ENCODE assay signal across 11 cellular contexts in genomic region chr17:75364078-75364477, GRCh38. TPM values are rescaled to one million over a fixed set of nuclear protein-coding genes. Genes with fewer than 3 reads are reported as not detected.
DNase-seq lines count a peak whose midpoint lies in the region; ATAC-seq, FAIRE-seq and TF ChIP-seq lines count a peak whose summit lies in the region.
"Had no signal": no experiment of that assay in that cellular context is flagged by ENCODE, and none has a peak within 500 bp of the region (broad histone marks: within the 10 kb centered on the region; RNA-seq: fewer than 3 reads in every experiment).

No MANE protein-coding gene starts in this region.

- H3K4me1 ChIP-seq in astrocyte (ENCODE audit: insufficient read depth, low read length) (peaks cover 35% of the 10 kb centered on the region), mucosa of descending colon (ENCODE audit: low read depth) (peaks cover 42% of the 10 kb centered on the region), ascending aorta (peaks cover 5 to 49% of the 10 kb centered on the region in 2 donors)

- no peaks in the 10 kb centered on the region for H3K9me3 Mint-ChIP-seq in astrocyte (ENCODE audit: unreplicated experiment)

- intact Hi-C loops in mucosa of descending colon (cut with DNase I, micrococcal nuclease) (no loop called here), ascending aorta (cut with DNase I) (loop anchor here (5.0 kb wide), 1 partner anchor 33 kb away; no protein-coding TSS in a partner anchor)

- ATAC-seq in mucosa of descending colon = peak; percentile 65
- ATAC-seq in GM18511 (IDR thresholded peaks at IDR 0.05; ENCODE audit: unreplicated experiment) = no peak

- no peak overlapping the region for H3K9ac ChIP-seq in astrocyte (ENCODE audit: low read length)

- H3K4me3 ChIP-seq in BJ (ENCODE audit: low read depth, low read length) = no peak overlapping the region
- H3K4me3 ChIP-seq in astrocyte (ENCODE audit: insufficient read depth, low read depth, low read length) = peak overlapping the region; percentile 1
- H3K4me3 ChIP-seq in mucosa of descending colon = no peak overlapping the region
- H3K4me3 ChIP-seq in ascending aorta = no peak overlapping the region

- no peaks in the 10 kb centered on the region for H3K27me3 ChIP-seq in BJ (ENCODE audit: control insufficient read depth, insufficient read depth, low read length)
- no peaks in the 10 kb centered on the region for H3K27me3 ChIP-seq in astrocyte (ENCODE audit: insufficient read depth, low read length)
- no peaks in the 10 kb centered on the region for H3K27me3 ChIP-seq in ascending aorta

- FAIRE-seq in astrocyte (lab: Jason Lieb, UNC) = no peak

- peak overlapping the region; percentile 15 for H3K27ac ChIP-seq in astrocyte (ENCODE audit: low read depth, low read length)
- no peak overlapping the region for H3K27ac ChIP-seq in ascending aorta

- H3K79me2 ChIP-seq in astrocyte (ENCODE audit: insufficient read depth, low read length) = peaks cover 97% of the 10 kb centered on the region

- H2AFZ ChIP-seq in astrocyte (ENCODE audit: low read depth, low read length) = no peak overlapping the region

- POLR2A ChIA-PET in BJ (lab: Charles Lee) = no interaction called here

- TF ChIP-seq CTCF in BJ (IDR thresholded peaks at IDR 0.05; ENCODE audit: insufficient read depth, low read depth, low read length) (no peak), astrocyte (IDR thresholded peaks at IDR 0.05; ENCODE audit: insufficient read depth, low read depth, low read length) (no peak), mucosa of descending colon (IDR thresholded peaks at IDR 0.05) (no peak), ascending aorta (IDR thresholded peaks at IDR 0.05) (no peak)

- no peaks in the 10 kb centered on the region for H3K9me3 ChIP-seq in astrocyte (ENCODE audit: insufficient read depth, low read depth, low read length)
- no peaks in the 10 kb centered on the region for H3K9me3 ChIP-seq in mucosa of descending colon
- no peaks in the 10 kb centered on the region for H3K9me3 ChIP-seq in ascending aorta

- H3K4me3 Mint-ChIP-seq in astrocyte (ENCODE audit: unreplicated experiment) = no peak overlapping the region

- DNase-seq in BJ (ENCODE audit: low read depth) (peak; percentile 46), HS-5 (ENCODE audit: low read depth) (peak; percentile 37), astrocyte (ENCODE audit: low read depth) (peak; percentile 91), mucosa of descending colon (no peak), NCI-H2081 (lab: John Stamatoyannopoulos, UW) (no peak), ascending aorta (ENCODE audit: low spot score in 2 of 2) (no peak), NCI-H1417 treated with DMSO at 0.1 percent for 48 hours (lab: John Stamatoyannopoulos, UW) (no peak)
- DNase-seq: activated CD4-positive, alpha-beta T cell treated with anti-CD3 and anti-CD28 coated beads for 1 hour; cerebellar nuclear complex; DMS79 had no signal

- peaks cover 76% of the 10 kb centered on the region for H3K4me1 Mint-ChIP-seq in astrocyte (ENCODE audit: low read depth, unreplicated experiment)

- peak overlapping the region; percentile 71 for H3K4me2 ChIP-seq in astrocyte (ENCODE audit: low read length)

- H3K27me3 Mint-ChIP-seq in astrocyte (ENCODE audit: low read depth, unreplicated experiment) = no peaks in the 10 kb centered on the region

- H4K20me1 ChIP-seq in astrocyte (ENCODE audit: insufficient read depth, low read length) = peaks cover 99% of the 10 kb centered on the region

- peaks cover 4% of the 10 kb centered on the region for H3K36me3 Mint-ChIP-seq in astrocyte (ENCODE audit: low read depth, unreplicated experiment)

- CTCF ChIA-PET in BJ (lab: Yijun Ruan, JAX) = interaction anchor here (0.7 to 0.9 kb wide), 2 partner anchors 10 to 26 kb away, joined by 3 read pairs; no protein-coding TSS in a partner anchor

- H3K36me3 ChIP-seq in BJ (ENCODE audit: control insufficient read depth, insufficient read depth, low read length) (no peaks in the 10 kb centered on the region), astrocyte (ENCODE audit: insufficient read depth, low read length) (no peaks in the 10 kb centered on the region), mucosa of descending colon (ENCODE audit: low read depth) (no peaks in the 10 kb centered on the region), ascending aorta (no peaks in the 10 kb centered on the region)

- H3K27ac Mint-ChIP-seq in astrocyte (ENCODE audit: unreplicated experiment) = peak overlapping the region; percentile 15

RNA-seq across cellular contexts. Expression of gene GRB2, which starts 41.4 kb away (rescaled TPM):
- polyA plus RNA-seq in BJ (2011; rRNA removed) = 46.5 and 50.7 TPM in 2 replicates
- polyA minus RNA-seq in BJ (2011; rRNA and poly(A)+ RNA removed) = 17.7 and 19.5 TPM in 2 replicates
- total RNA-seq in astrocyte (152 and 168 TPM in 2 replicates), mucosa of descending colon (100 to 1,000 TPM in 2 of 3 donors, 10 to 100 TPM in 1; 97.8 to 116 (median 102) TPM), ascending aorta (65.7 TPM)

Comparison
In these comparisons a context has a peak if more than half of its experiments do, and no peak if none do; other contexts are left out.
1. DNase-seq: peak in BJ (single experiment), HS-5 (single experiment) and astrocyte (single experiment); none in mucosa of descending colon (0 of 3), NCI-H2081 (0 of 2), ascending aorta (0 of 2) and NCI-H1417 treated with DMSO at 0.1 percent for 48 hours (single experiment).